25 cellular contexts compared by ENCODE assay signal in the genomic region with DNA sequence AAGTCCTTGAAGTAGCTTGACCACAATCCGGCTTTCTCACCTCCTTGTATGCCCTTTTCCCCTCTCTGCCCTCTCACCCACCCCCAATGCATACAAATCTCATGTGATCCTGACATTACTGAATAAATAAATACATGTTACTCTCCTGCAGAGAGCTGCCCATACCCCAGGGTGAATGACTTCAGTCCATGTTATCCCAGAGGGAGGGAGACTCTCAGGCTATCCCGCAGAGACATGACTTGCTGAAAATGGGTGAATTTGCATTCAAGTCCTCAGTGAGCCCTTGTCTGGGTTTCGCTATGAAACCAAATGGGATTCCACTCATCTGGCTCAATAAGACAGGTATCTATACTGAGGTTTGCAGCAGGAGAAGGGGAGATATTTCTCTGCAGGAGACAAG.
"Had no signal": no experiment of that assay in that cellular context is flagged by ENCODE, and none has a peak within 500 bp of the region (broad histone marks: within the 10 kb centered on the region; RNA-seq: fewer than 3 reads in every experiment).

No MANE protein-coding gene starts in this region.

- DNase-seq: activated CD4-positive, alpha-beta memory T cell treated with anti-CD3 and anti-CD28 coated beads for 36 hours; activated CD4-positive, alpha-beta T cell treated with anti-CD3 and anti-CD28 coated beads, Interleukin-2, amount 10 ng/mL, durations not matched to agents 24 days and 14 days; activated CD4-positive, CD25-positive, alpha-beta regulatory T cell treated with anti-CD3 and anti-CD28 coated beads, Interleukin-2, amount 50 U/mL, for 72 hours; activated CD8-positive, alpha-beta memory T cell treated with anti-CD3 and anti-CD28 coated beads, Interleukin-2, amount 50 U/mL, for 4 hours; activated gamma-delta T cell; activated naive CD4-positive, alpha-beta T cell treated with anti-CD3 and anti-CD28 coated beads, Interleukin-2, amount 10 ng/mL, durations not matched to agents 7 days and 5 days; activated naive CD8-positive, alpha-beta T cell treated with anti-CD3 and anti-CD28 coated beads, Interleukin-2, amount 10 ng/mL, durations not matched to agents 7 days and 5 days; activated T-cell treated with anti-CD3 and anti-CD28 coated beads, Interleukin-2, amount 50 U/mL, for 1 hour; caudate nucleus; cortex of kidney; hypothalamus; kidney glomerular epithelial cell; midbrain; naive thymus-derived CD4-positive, alpha-beta T cell; nucleus accumbens; stimulated activated CD4-positive, alpha-beta T cell treated with anti-CD3 and anti-CD28 coated beads, Interleukin-12 subunit alpha, Interleukin-12 subunit beta, amount 100 ng/mL, for 4 hours; stimulated activated CD4-positive, alpha-beta T cell treated with anti-CD3 and anti-CD28 coated beads, Interleukin-4, amount 100 ng/mL, for 1 hour; stimulated activated naive CD8-positive, alpha-beta T cell treated with anti-CD3 and anti-CD28 coated beads, Interleukin-15, Interleukin-2, amounts not matched to agents 100 U/mL and 50 U/mL, for 24 hours; testis; trophoblast cell had no signal

- H3K4me3 ChIP-seq: ascending aorta, gastroesophageal sphincter, skin epidermis, testis had no signal

- ATAC-seq: gastroesophageal sphincter; naive thymus-derived CD4-positive, alpha-beta T cell; sciatic nerve; stimulated activated naive CD8-positive, alpha-beta T cell treated with anti-CD3 and anti-CD28 coated beads, Interleukin-15, Interleukin-2, amounts not matched to agents 100 U/mL and 50 U/mL, for 24 hours had no signal

- H3K4me1 ChIP-seq: ascending aorta, gastroesophageal sphincter, testis had no signal

- H3K36me3 ChIP-seq: ascending aorta, gastroesophageal sphincter, WERI-Rb-1 had no signal

- H3K27me3 ChIP-seq: ascending aorta, gastroesophageal sphincter, testis had no signal

- H3K27ac ChIP-seq: ascending aorta, gastroesophageal sphincter, skin epidermis, testis, WERI-Rb-1 had no signal

- H3K9me3 ChIP-seq: ascending aorta, gastroesophageal sphincter, testis had no signal
